18 cellular contexts compared by ENCODE assay signal in the genomic region with DNA sequence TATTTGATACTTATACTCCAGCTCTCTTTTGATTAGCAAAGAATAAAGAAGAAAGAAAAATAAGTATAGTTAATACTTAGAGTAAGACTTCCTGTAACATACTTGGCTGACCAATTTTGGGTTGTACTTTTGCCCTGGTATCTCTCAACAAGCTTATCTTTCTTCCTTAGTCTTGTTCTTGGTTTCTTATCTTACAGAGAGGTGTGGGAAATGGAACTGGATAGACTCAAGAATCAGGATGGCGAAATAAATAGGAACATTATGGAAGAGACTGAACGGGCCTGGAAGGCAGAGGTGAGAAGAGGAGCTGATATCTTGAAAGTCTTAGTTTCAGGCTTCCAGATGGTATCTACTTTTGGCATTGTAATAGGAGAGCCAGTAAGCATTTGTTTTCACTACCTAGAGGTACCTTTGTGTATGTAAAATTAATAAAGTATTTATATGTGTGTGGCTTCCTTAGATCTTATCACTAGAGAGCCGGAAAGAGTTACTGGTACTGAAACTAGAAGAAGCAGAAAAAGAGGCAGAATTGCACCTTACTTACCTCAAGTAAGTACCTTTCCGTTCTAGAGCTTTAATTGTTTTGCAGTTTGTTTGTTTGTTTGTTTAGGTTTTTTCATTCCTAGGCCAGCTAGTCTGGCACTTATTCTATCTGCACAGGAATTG. TPM values are rescaled to one million over a fixed set of nuclear protein-coding genes. Genes with fewer than 3 reads are reported as not detected.
DNase-seq lines count a peak whose midpoint lies in the region; ATAC-seq and TF ChIP-seq lines count a peak whose summit lies in the region.
"Had no signal": no experiment of that assay in that cellular context is flagged by ENCODE, and none has a peak within 500 bp of the region (broad histone marks: within the 10 kb centered on the region; RNA-seq: fewer than 3 reads in every experiment).

No MANE protein-coding gene starts in this region.

- peak; percentile 36 for ATAC-seq in mucosa of descending colon
- no peak for ATAC-seq in HG03571 (IDR thresholded peaks at IDR 0.05; ENCODE audit: unreplicated experiment)
- ATAC-seq: heart left ventricle had no signal

- TF ChIP-seq CTCF in mucosa of descending colon (IDR thresholded peaks at IDR 0.05) (no peak), type B pancreatic cell (conservative IDR thresholded peaks at IDR 0.05) (no peak)

- no peak overlapping the region for H3K4me3 ChIP-seq in mucosa of descending colon
- H3K4me3 ChIP-seq: ascending aorta, uterus had no signal

- H3K9me3 ChIP-seq in mucosa of descending colon, result no peaks in the 10 kb centered on the region
- H3K9me3 ChIP-seq: ascending aorta, heart left ventricle, uterus had no signal

- H3K4me1 ChIP-seq in mucosa of descending colon (ENCODE audit: low read depth), result no peaks in the 10 kb centered on the region
- H3K4me1 ChIP-seq: ascending aorta, uterus had no signal

- peaks cover 27% of the 10 kb centered on the region for H3K36me3 Mint-ChIP-seq in activated CD4-positive, alpha-beta T cell treated with anti-CD3 and anti-CD28 coated beads, Interleukin-2, amount 10 ng/mL, durations not matched to agents 7 days and 5 days (ENCODE audit: low read depth)
- H3K36me3 Mint-ChIP-seq in IgD-negative memory B cell, result peaks cover 6% of the 10 kb centered on the region
- peaks cover 32% of the 10 kb centered on the region for H3K36me3 Mint-ChIP-seq in activated T-helper 2 cell treated with anti-CD3 and anti-CD28 coated beads, Interferon-gamma antibody, Interleukin-2, Interleukin-4, amounts not matched to agents 10 μg/mL and 5 μg/mL and 100 μg/mL, durations not matched to agents 14 hours and 24 hours and 36 hours (ENCODE audit: low read depth)
- peaks cover 31% of the 10 kb centered on the region for H3K36me3 Mint-ChIP-seq in type B pancreatic cell

- H3K4me1 Mint-ChIP-seq in activated CD4-positive, alpha-beta T cell treated with anti-CD3 and anti-CD28 coated beads, Interleukin-2, amount 10 ng/mL, durations not matched to agents 7 days and 5 days, result peaks cover 32% of the 10 kb centered on the region
- H3K4me1 Mint-ChIP-seq in IgD-negative memory B cell (peaks cover 0 to 6% (median 2%) of the 10 kb centered on the region in 3 donors), type B pancreatic cell (ENCODE audit: unreplicated experiment) (no peaks in the 10 kb centered on the region)
- H3K4me1 Mint-ChIP-seq in activated T-helper 2 cell treated with anti-CD3 and anti-CD28 coated beads, Interferon-gamma antibody, Interleukin-2, Interleukin-4, amounts not matched to agents 10 μg/mL and 5 μg/mL and 100 μg/mL, durations not matched to agents 14 hours and 24 hours and 36 hours (ENCODE audit: low read depth), result peaks cover 23% of the 10 kb centered on the region

- intact Hi-C loops in activated T-helper 2 cell treated with anti-CD3 and anti-CD28 coated beads, Interferon-gamma antibody, Interleukin-2, Interleukin-4, amounts not matched to agents 10 μg/mL and 5 μg/mL and 100 μg/mL, durations not matched to agents 14 hours and 24 hours and 36 hours (cut with micrococcal nuclease), result no loop called here
- intact Hi-C loops in mucosa of descending colon (cut with DNase I, micrococcal nuclease), result no loop called here

- DNase-seq in activated CD4-positive, alpha-beta T cell treated with anti-CD3 and anti-CD28 coated beads, Interleukin-2, amount 10 ng/mL, durations not matched to agents 7 days and 5 days, result no peak
- DNase-seq in activated CD4-positive, alpha-beta T cell treated with anti-CD3 and anti-CD28 coated beads, Interleukin-2, amount 50 U/mL, for 4 hours, result no peak
- DNase-seq in activated T-helper 2 cell treated with anti-CD3 and anti-CD28 coated beads, Interferon-gamma antibody, Interleukin-2, Interleukin-4, amounts not matched to agents 10 μg/mL and 5 μg/mL and 100 μg/mL, durations not matched to agents 14 hours and 24 hours and 36 hours (ENCODE audit: low spot score), result no peak
- DNase-seq in mucosa of descending colon, result no peak
- DNase-seq in KG1 (lab: John Stamatoyannopoulos, UW), result no peak
- no peak for DNase-seq in type B pancreatic cell (ENCODE audit: extremely low spot score, unreplicated experiment)
- DNase-seq: cortex of kidney, heart left ventricle, NCI-H1092 treated with DMSO at 0.1 percent for 48 hours, NCI-H2171, NCI-H774, SW 1271, uterus, WERI-Rb-1 had no signal

- no peaks in the 10 kb centered on the region for H3K36me3 ChIP-seq in mucosa of descending colon (ENCODE audit: low read depth)
- H3K36me3 ChIP-seq: uterus had no signal

- H3K27me3 Mint-ChIP-seq in activated CD4-positive, alpha-beta T cell treated with anti-CD3 and anti-CD28 coated beads, Interleukin-2, amount 10 ng/mL, durations not matched to agents 7 days and 5 days, result no peaks in the 10 kb centered on the region
- H3K27me3 Mint-ChIP-seq in IgD-negative memory B cell (no peaks in the 10 kb centered on the region), type B pancreatic cell (no peaks in the 10 kb centered on the region)
- H3K27me3 Mint-ChIP-seq in activated T-helper 2 cell treated with anti-CD3 and anti-CD28 coated beads, Interferon-gamma antibody, Interleukin-2, Interleukin-4, amounts not matched to agents 10 μg/mL and 5 μg/mL and 100 μg/mL, durations not matched to agents 14 hours and 24 hours and 36 hours (ENCODE audit: low read depth), result no peaks in the 10 kb centered on the region

- H3K4me3 Mint-ChIP-seq in activated CD4-positive, alpha-beta T cell treated with anti-CD3 and anti-CD28 coated beads, Interleukin-2, amount 10 ng/mL, durations not matched to agents 7 days and 5 days, result peak overlapping the region; percentile 50
- H3K4me3 Mint-ChIP-seq in IgD-negative memory B cell (no peak overlapping the region), type B pancreatic cell (no peak overlapping the region)
- peak overlapping the region; percentile 41 for H3K4me3 Mint-ChIP-seq in activated T-helper 2 cell treated with anti-CD3 and anti-CD28 coated beads, Interferon-gamma antibody, Interleukin-2, Interleukin-4, amounts not matched to agents 10 μg/mL and 5 μg/mL and 100 μg/mL, durations not matched to agents 14 hours and 24 hours and 36 hours (ENCODE audit: low read depth)
- H3K4me3 Mint-ChIP-seq: CD14-positive monocyte had no signal

- POLR2A ChIA-PET in activated CD4-positive, alpha-beta T cell treated with anti-CD3 and anti-CD28 coated beads, Interleukin-2, amount 10 ng/mL, durations not matched to agents 7 days and 5 days (lab: Charles Lee), result no interaction called here

- CTCF ChIA-PET in activated CD4-positive, alpha-beta T cell treated with anti-CD3 and anti-CD28 coated beads, Interleukin-2, amount 10 ng/mL, durations not matched to agents 7 days and 5 days (lab: Charles Lee), result no interaction called here

- peak overlapping the region; percentile 89 for H3K27ac Mint-ChIP-seq in activated CD4-positive, alpha-beta T cell treated with anti-CD3 and anti-CD28 coated beads, Interleukin-2, amount 10 ng/mL, durations not matched to agents 7 days and 5 days
- H3K27ac Mint-ChIP-seq in IgD-negative memory B cell, result peak overlapping the region in 2 of 3 donors; percentile 30 to 55
- peak overlapping the region; percentile 54 for H3K27ac Mint-ChIP-seq in activated T-helper 2 cell treated with anti-CD3 and anti-CD28 coated beads, Interferon-gamma antibody, Interleukin-2, Interleukin-4, amounts not matched to agents 10 μg/mL and 5 μg/mL and 100 μg/mL, durations not matched to agents 14 hours and 24 hours and 36 hours
- H3K27ac Mint-ChIP-seq in type B pancreatic cell, result no peak overlapping the region
- H3K27ac Mint-ChIP-seq: CD14-positive monocyte had no signal

- no peaks in the 10 kb centered on the region for H3K9me3 Mint-ChIP-seq in activated CD4-positive, alpha-beta T cell treated with anti-CD3 and anti-CD28 coated beads, Interleukin-2, amount 10 ng/mL, durations not matched to agents 7 days and 5 days
- H3K9me3 Mint-ChIP-seq in IgD-negative memory B cell (no peaks in the 10 kb centered on the region), type B pancreatic cell (no peaks in the 10 kb centered on the region)
- H3K9me3 Mint-ChIP-seq in activated T-helper 2 cell treated with anti-CD3 and anti-CD28 coated beads, Interferon-gamma antibody, Interleukin-2, Interleukin-4, amounts not matched to agents 10 μg/mL and 5 μg/mL and 100 μg/mL, durations not matched to agents 14 hours and 24 hours and 36 hours, result no peaks in the 10 kb centered on the region
- H3K9me3 Mint-ChIP-seq: CD14-positive monocyte had no signal

RNA-seq across cellular contexts. Expression of a gene that starts 11.3 kb away (rescaled TPM):
- total RNA-seq in activated CD4-positive, alpha-beta T cell treated with anti-CD3 and anti-CD28 coated beads, Interleukin-2, amount 10 ng/mL, durations not matched to agents 7 days and 5 days, result 1 to 10 TPM; 5.6 to 6.1 TPM
- polyA plus RNA-seq in IgD-negative memory B cell, result 0.59 TPM
- total RNA-seq in activated T-helper 2 cell treated with anti-CD3 and anti-CD28 coated beads, Interferon-gamma antibody, Interleukin-2, Interleukin-4, amounts not matched to agents 10 μg/mL and 5 μg/mL and 100 μg/mL, durations not matched to agents 14 hours and 24 hours and 36 hours, result 4.6 and 5.3 TPM in 2 replicates
- 10 to 100 TPM in 1 of 3 donors, 1 to 10 TPM in 2; 6.9 to 11.3 (median 7.4) TPM for total RNA-seq in mucosa of descending colon
- 5.9 and 12.8 TPM in 2 replicates for total RNA-seq in type B pancreatic cell (ENCODE audit: low replicate concordance)
- polyA plus RNA-seq: CD14-positive monocyte had no signal

RNA-seq across cellular contexts. Expression of a gene that starts 36.2 kb away (rescaled TPM):
- under 1 TPM; 0.25 to 0.48 TPM for total RNA-seq in activated CD4-positive, alpha-beta T cell treated with anti-CD3 and anti-CD28 coated beads, Interleukin-2, amount 10 ng/mL, durations not matched to agents 7 days and 5 days
- not detected for polyA plus RNA-seq in IgD-negative memory B cell
- total RNA-seq in activated T-helper 2 cell treated with anti-CD3 and anti-CD28 coated beads, Interferon-gamma antibody, Interleukin-2, Interleukin-4, amounts not matched to agents 10 μg/mL and 5 μg/mL and 100 μg/mL, durations not matched to agents 14 hours and 24 hours and 36 hours, result 0.11 and 0.32 TPM in 2 replicates
- total RNA-seq in mucosa of descending colon, result 10 to 100 TPM in 2 of 3 donors, 1 to 10 TPM in 1; 7.8 to 23.0 (median 10.2) TPM
- total RNA-seq in type B pancreatic cell (ENCODE audit: low replicate concordance), result 26.2 and 37.4 TPM in 2 replicates

RNA-seq across cellular contexts. Expression of a gene that starts 47.4 kb away (rescaled TPM):
- 10 to 100 TPM; 22.2 to 23.8 TPM for total RNA-seq in activated CD4-positive, alpha-beta T cell treated with anti-CD3 and anti-CD28 coated beads, Interleukin-2, amount 10 ng/mL, durations not matched to agents 7 days and 5 days
- polyA plus RNA-seq in IgD-negative memory B cell, result 12.5 TPM
- 22.7 and 25.8 TPM in 2 replicates for total RNA-seq in activated T-helper 2 cell treated with anti-CD3 and anti-CD28 coated beads, Interferon-gamma antibody, Interleukin-2, Interleukin-4, amounts not matched to agents 10 μg/mL and 5 μg/mL and 100 μg/mL, durations not matched to agents 14 hours and 24 hours and 36 hours
- total RNA-seq in mucosa of descending colon, result 10 to 100 TPM; 22.0 to 38.1 (median 25.4) TPM
- 29.0 and 34.7 TPM in 2 replicates for total RNA-seq in type B pancreatic cell (ENCODE audit: low replicate concordance)

RNA-seq across cellular contexts. Expression of a gene that starts 47.8 kb away (rescaled TPM):
- 10 to 100 TPM; 36.0 to 44.2 TPM for total RNA-seq in activated CD4-positive, alpha-beta T cell treated with anti-CD3 and anti-CD28 coated beads, Interleukin-2, amount 10 ng/mL, durations not matched to agents 7 days and 5 days
- 17.7 TPM for polyA plus RNA-seq in IgD-negative memory B cell
- 32.3 and 34.2 TPM in 2 replicates for total RNA-seq in activated T-helper 2 cell treated with anti-CD3 and anti-CD28 coated beads, Interferon-gamma antibody, Interleukin-2, Interleukin-4, amounts not matched to agents 10 μg/mL and 5 μg/mL and 100 μg/mL, durations not matched to agents 14 hours and 24 hours and 36 hours
- total RNA-seq in mucosa of descending colon (10 to 100 TPM; 13.8 to 26.2 (median 17.3) TPM), type B pancreatic cell (ENCODE audit: low replicate concordance) (28.0 and 42.1 TPM in 2 replicates)

RNA-seq across cellular contexts. Expression of a gene that starts 48.0 kb away (rescaled TPM):
- 100 to 1,000 TPM; 187 to 224 TPM for total RNA-seq in activated CD4-positive, alpha-beta T cell treated with anti-CD3 and anti-CD28 coated beads, Interleukin-2, amount 10 ng/mL, durations not matched to agents 7 days and 5 days
- 68.1 TPM for polyA plus RNA-seq in IgD-negative memory B cell
- total RNA-seq in activated T-helper 2 cell treated with anti-CD3 and anti-CD28 coated beads, Interferon-gamma antibody, Interleukin-2, Interleukin-4, amounts not matched to agents 10 μg/mL and 5 μg/mL and 100 μg/mL, durations not matched to agents 14 hours and 24 hours and 36 hours, result 151 and 154 TPM in 2 replicates
- total RNA-seq in mucosa of descending colon (100 to 1,000 TPM; 138 to 252 (median 181) TPM), type B pancreatic cell (ENCODE audit: low replicate concordance) (54.6 and 61.1 TPM in 2 replicates)

Comparison
In these comparisons a context has a peak if more than half of its experiments do, and no peak if none do; other contexts are left out.
1. H3K4me3 Mint-ChIP-seq: peak in activated CD4-positive, alpha-beta T cell treated with anti-CD3 and anti-CD28 coated beads, Interleukin-2, amount 10 ng/mL, durations not matched to agents 7 days and 5 days (single experiment) and activated T-helper 2 cell treated with anti-CD3 and anti-CD28 coated beads, Interferon-gamma antibody, Interleukin-2, Interleukin-4, amounts not matched to agents 10 μg/mL and 5 μg/mL and 100 μg/mL, durations not matched to agents 14 hours and 24 hours and 36 hours (single experiment); none in IgD-negative memory B cell (0 of 4) and type B pancreatic cell (single experiment).